In the genomic region with DNA sequence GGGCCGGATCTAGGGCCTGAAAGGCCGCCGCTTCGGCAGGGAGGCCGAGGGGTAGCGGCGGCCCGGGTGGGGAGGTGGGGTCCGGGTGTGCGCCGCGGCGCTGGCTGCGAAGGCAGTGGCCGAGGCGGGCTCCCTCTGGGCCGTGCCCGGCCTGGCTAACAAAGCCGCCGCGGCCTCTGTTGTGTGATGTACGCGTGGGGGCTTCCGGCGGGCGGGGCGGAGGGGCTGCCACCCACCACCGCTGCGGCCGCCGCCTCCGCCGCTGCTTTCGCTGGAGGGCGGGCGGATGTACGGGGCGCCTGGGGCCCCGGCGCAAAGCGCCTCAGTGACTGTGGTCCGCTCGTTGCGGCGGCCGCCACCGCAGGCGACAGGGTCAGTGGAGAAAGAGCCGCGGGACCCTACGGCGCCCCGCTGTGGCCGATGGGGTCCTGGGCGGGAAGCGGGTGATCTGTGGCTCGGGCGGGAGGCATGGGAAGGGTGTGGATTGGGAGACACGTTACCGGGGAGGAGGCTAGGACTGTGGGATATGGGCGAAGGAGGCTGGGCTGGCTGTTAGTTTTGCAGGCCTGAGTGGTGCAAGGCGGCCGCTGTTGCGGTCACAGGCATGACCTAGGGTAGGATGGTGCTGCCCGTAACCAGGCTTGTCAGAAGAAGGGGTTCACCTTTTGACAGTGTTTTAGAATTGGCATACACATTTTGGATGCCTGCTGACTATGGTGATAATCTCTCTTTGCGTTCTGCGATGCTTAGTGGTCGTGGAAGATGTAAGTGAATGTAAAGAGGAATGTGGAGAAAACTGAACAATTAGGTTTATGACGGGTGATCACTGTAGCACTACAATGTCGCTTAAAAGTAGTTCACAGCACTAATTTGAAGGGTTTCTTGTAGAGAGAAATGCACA, we compare ENCODE assay signal across 8 cellular contexts. TPM values are rescaled to one million over a fixed set of nuclear protein-coding genes. Genes with fewer than 3 reads are reported as not detected.
A peak's percentile ranks its signal among the peaks of the same experiment; 100 is the strongest.
DNase-seq lines count a peak whose midpoint lies in the region; FAIRE-seq and TF ChIP-seq lines count a peak whose summit lies in the region.

No MANE protein-coding gene starts in this region.

- H3K36me3 ChIP-seq in HAP-1 (replicated peaks) (peaks cover 51% of the 10 kb centered on the region), WERI-Rb-1 (peaks cover 55% of the 10 kb centered on the region), bronchial epithelial cell (ENCODE audit: control insufficient read depth, insufficient read depth, low read length) (peaks cover 12% of the 10 kb centered on the region)

- no peaks in the 10 kb centered on the region for H3K27me3 ChIP-seq in HAP-1 (ENCODE audit: low read depth)
- no peaks in the 10 kb centered on the region for H3K27me3 ChIP-seq in WERI-Rb-1 (ENCODE audit: insufficient read depth, low read depth, severe bottlenecking)
- H3K27me3 ChIP-seq in bronchial epithelial cell (ENCODE audit: control insufficient read depth, insufficient read depth, low read length): no peaks in the 10 kb centered on the region

- H3K27ac ChIP-seq in WERI-Rb-1: peak overlapping the region; percentile 100

- in situ Hi-C loops in HAP-1 (cut with MboI; ENCODE audit: low sequenced_read_pairs): loop anchor here (10.0 kb wide), 2 partner anchors 98 to 858 kb away; a partner anchor contains a TSS

- no peak for FAIRE-seq in bronchial epithelial cell (lab: Jason Lieb, UNC)

- H3K4me1 ChIP-seq in HAP-1: peaks cover 15% of the 10 kb centered on the region

- peak overlapping the region; percentile 92 for H3K4me3 ChIP-seq in HAP-1
- H3K4me3 ChIP-seq in WERI-Rb-1 (ENCODE audit: low read depth, low read length): peak overlapping the region; percentile 86
- H3K4me3 ChIP-seq in bronchial epithelial cell (ENCODE audit: low read depth, low read length): peak overlapping the region; percentile 84

- H3K9me3 ChIP-seq in HAP-1: no peaks in the 10 kb centered on the region
- no peaks in the 10 kb centered on the region for H3K9me3 ChIP-seq in WERI-Rb-1 (ENCODE audit: severe bottlenecking)

- TF ChIP-seq CTCF in GM12872 (IDR thresholded peaks at IDR 0.05; ENCODE audit: insufficient read depth, low read depth, low read length) (peak; percentile 64), WERI-Rb-1 (IDR thresholded peaks at IDR 0.05; ENCODE audit: low read depth, low read length) (peak; percentile 73), bronchial epithelial cell (IDR thresholded peaks at IDR 0.05; ENCODE audit: insufficient read depth, low read length, severe bottlenecking) (peak; percentile 79)

- DNase-seq in HAP-1 (ENCODE audit: low spot score in 2 of 2) (peak; percentile 73 to 86), LoVo (ENCODE audit: low spot score) (peak; percentile 65), WERI-Rb-1 (peak; percentile 83), bronchial epithelial cell (ENCODE audit: low read depth) (peak; percentile 45), islet precursor cell (peak; percentile 90), NCI-H187 (lab: John Stamatoyannopoulos, UW) (no peak)
- DNase-seq in stimulated activated CD4-positive, alpha-beta T cell treated with anti-CD3 and anti-CD28 coated beads, Interleukin-12 subunit alpha, Interleukin-12 subunit beta, amount 100 ng/mL, for 48 hours (ENCODE audit: low read depth in 2 of 3, low spot score in 1 of 3): peak; percentile 33 to 46 (median 33)

RNA-seq across cellular contexts. Expression of a gene that starts 0.7 kb away (rescaled TPM):
- total RNA-seq in bronchial epithelial cell: 546 and 792 TPM in 2 replicates

RNA-seq across cellular contexts. Expression of a gene that starts 52.1 kb away (rescaled TPM):
- 84.1 and 96.1 TPM in 2 replicates for total RNA-seq in bronchial epithelial cell

Comparison
In these comparisons a context has a peak if more than half of its experiments do, and no peak if none do; other contexts are left out.
1. DNase-seq: peak in HAP-1 (2 of 2), LoVo (single experiment), WERI-Rb-1 (single experiment), bronchial epithelial cell (single experiment), islet precursor cell (single experiment) and stimulated activated CD4-positive, alpha-beta T cell treated with anti-CD3 and anti-CD28 coated beads, Interleukin-12 subunit alpha, Interleukin-12 subunit beta, amount 100 ng/mL, for 48 hours (3 of 3); none in NCI-H187 (0 of 2).
2. Peak in every context shown above with its lines, with median percentiles within 50 percentile points of each other: CTCF ChIP-seq and H3K4me3 ChIP-seq.